Comparison of ENCODE assay signal across 8 cellular contexts in the genomic region with DNA sequence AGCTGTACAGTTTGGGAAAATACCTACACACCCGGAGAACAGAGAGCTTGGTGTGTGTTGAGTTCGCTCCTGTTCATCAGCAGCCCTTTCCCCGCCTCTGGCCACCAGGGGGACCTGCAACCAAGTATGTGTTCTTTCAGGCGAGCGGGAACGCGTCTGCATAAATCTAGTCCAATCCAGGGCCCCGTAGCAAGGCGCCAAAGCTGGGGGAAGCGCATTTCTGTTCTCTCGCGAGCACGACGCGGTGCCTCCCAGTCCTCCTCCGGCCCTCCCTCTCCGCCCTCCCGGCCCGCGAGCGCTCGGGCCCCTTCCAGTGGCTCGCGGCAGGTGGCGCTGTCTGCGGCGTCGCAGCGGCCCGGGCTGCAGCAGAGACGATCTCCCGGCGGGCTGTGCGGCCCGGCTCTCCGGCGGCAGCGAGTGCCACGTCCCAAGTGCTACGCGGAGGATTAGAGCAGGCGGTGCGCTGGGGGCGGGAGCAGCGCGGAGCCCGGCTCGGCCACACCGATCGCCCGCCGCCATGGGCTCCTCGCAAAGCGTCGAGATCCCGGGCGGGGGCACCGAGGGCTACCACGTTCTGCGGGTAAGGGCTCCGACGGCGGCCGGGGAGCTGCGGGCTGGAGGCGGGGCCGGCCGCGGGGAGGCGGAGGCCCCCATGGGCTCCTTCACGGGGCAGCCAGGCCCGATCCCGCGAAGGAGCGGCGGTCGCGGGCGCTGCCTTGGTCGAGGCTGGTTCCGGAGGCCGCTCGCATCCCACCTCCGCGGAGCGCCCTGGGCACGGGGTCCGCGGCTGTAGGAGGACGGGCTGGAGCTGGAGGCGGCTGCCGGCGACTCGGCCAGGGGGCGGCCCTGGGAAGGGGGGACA. TPM values are rescaled to one million over a fixed set of nuclear protein-coding genes. Genes with fewer than 3 reads are reported as not detected.
DNase-seq lines count a peak whose midpoint lies in the region; ATAC-seq, FAIRE-seq and TF ChIP-seq lines count a peak whose summit lies in the region.

A gene (plus strand): TSS at position 430 of the 862 bp plus-strand sequence. CDS start 88 bp downstream, at position 518.

- H2BK120ac ChIP-seq in IMR-90 (ENCODE audit: low read depth, low read length) = peak within 1 kb of the TSS; percentile 25

- H3K9me3 ChIP-seq in IMR-90 (ENCODE audit: control insufficient read depth, insufficient read depth, low read length) = peaks cover 2% of the 10 kb centered on the region; the same call in 1 of the 2 replicates
- H3K9me3 ChIP-seq in OCI-LY7 (ENCODE audit: low read length) = peaks cover 10% of the 10 kb centered on the region; the same call in 1 of the 2 replicates
- no peaks in the 10 kb centered on the region for H3K9me3 ChIP-seq in endothelial cell of umbilical vein (replicated peaks; ENCODE audit: control insufficient read depth, insufficient read depth, low read length)

- peak within 1 kb of the TSS; percentile 94 for H3K4me2 ChIP-seq in IMR-90 (ENCODE audit: low read depth, low read length)
- peak within 1 kb of the TSS; percentile 94 for H3K4me2 ChIP-seq in OCI-LY7 (ENCODE audit: low read length)
- peak within 1 kb of the TSS; percentile 88 for H3K4me2 ChIP-seq in endothelial cell of umbilical vein (ENCODE audit: insufficient read depth, low read length)

- H3K36me3 ChIP-seq in IMR-90 (ENCODE audit: control insufficient read depth, insufficient read depth, low read length) = no peaks in the 10 kb centered on the region
- H3K36me3 ChIP-seq in OCI-LY7 (ENCODE audit: insufficient read depth, low read length) = peaks cover 31% of the 10 kb centered on the region; the same call in 1 of the 2 replicates
- no peaks in the 10 kb centered on the region for H3K36me3 ChIP-seq in endothelial cell of umbilical vein (ENCODE audit: control insufficient read depth in 2 of 2, extremely low read depth in 1 of 2, insufficient read depth in 2 of 2, low read length in 2 of 2)

- no peaks in the 10 kb centered on the region for H3K9me2 ChIP-seq in OCI-LY7 (ENCODE audit: insufficient read depth, low read length)

- peak within 1 kb of the TSS; percentile 94 for H3K9ac ChIP-seq in IMR-90 (ENCODE audit: low read depth, low read length)
- peak within 1 kb of the TSS; percentile 94 for H3K9ac ChIP-seq in endothelial cell of umbilical vein (replicated peaks; ENCODE audit: extremely low read depth, insufficient read depth, low read length)

- intact Hi-C loops in IMR-90 (cut with micrococcal nuclease) (no loop called here), OCI-LY7 (cut with micrococcal nuclease; ENCODE audit: unreplicated experiment) (loop anchor here (1.0 to 2.0 kb wide), 2 partner anchors 232 to 504 kb away; a partner anchor contains a TSS), endothelial cell of umbilical vein (cut with micrococcal nuclease) (loop anchor here (1.0 kb wide), 4 partner anchors 230 to 505 kb away; a partner anchor contains a TSS)

- H2BK20ac ChIP-seq in IMR-90 (ENCODE audit: low read depth, low read length) = no peak within 1 kb of the TSS

- H3K9me1 ChIP-seq in IMR-90 (ENCODE audit: insufficient read depth, low read length) (peaks cover 7% of the 10 kb centered on the region), endothelial cell of umbilical vein (replicated peaks; ENCODE audit: control insufficient read depth, extremely low read depth, insufficient read depth, low read length) (no peaks in the 10 kb centered on the region)

- peak within 1 kb of the TSS; percentile 71 for H3K56ac ChIP-seq in IMR-90 (ENCODE audit: extremely low read depth, insufficient read depth, low read length)

- H3K4ac ChIP-seq in IMR-90 (ENCODE audit: low read depth, low read length) = peak within 1 kb of the TSS; percentile 70

- BruUV-seq in IMR-90 (replicated peaks; lab: Mats Ljungman, UMichigan) (no TSS peak), OCI-LY7 (replicated peaks; lab: Mats Ljungman, UMichigan) (no TSS peak), endothelial cell of umbilical vein (replicated peaks; lab: Mats Ljungman, UMichigan) (no TSS peak)

- peak within 1 kb of the TSS; percentile 89 for H2AK5ac ChIP-seq in IMR-90 (ENCODE audit: low read depth, low read length)

- H4K5ac ChIP-seq in IMR-90 (ENCODE audit: low read depth, low read length) = peak within 1 kb of the TSS; percentile 58

- H3K23ac ChIP-seq in IMR-90 (ENCODE audit: low read depth, low read length) = peak within 1 kb of the TSS; percentile 98

- H3K27ac ChIP-seq in IMR-90 (ENCODE audit: insufficient read depth, low read length) (peak within 1 kb of the TSS; percentile 86), OCI-LY7 (ENCODE audit: low read depth, low read length, poor library complexity, severe bottlenecking) (peak within 1 kb of the TSS; percentile 68), endothelial cell of umbilical vein (ENCODE audit: insufficient read depth, low read depth, low read length) (peak within 1 kb of the TSS; percentile 70)

- H3K27me3 ChIP-seq in IMR-90 (ENCODE audit: control insufficient read depth, insufficient read depth, low read length) (no peaks in the 10 kb centered on the region), endothelial cell of umbilical vein (ENCODE audit: control insufficient read depth in 2 of 2, insufficient read depth in 2 of 2, low read length in 2 of 2) (no peaks in the 10 kb centered on the region)

- no peak within 1 kb of the TSS for H2BK15ac ChIP-seq in IMR-90 (ENCODE audit: low read depth, low read length)

- H3K14ac ChIP-seq in IMR-90 (replicated peaks; ENCODE audit: low read depth, low read length) = peak within 1 kb of the TSS; percentile 93

- peak; percentile 99 for DNase-seq in DMS153 (lab: John Stamatoyannopoulos, UW)
- DNase-seq in IMR-90 = peak; percentile 100
- peak; percentile 100 for DNase-seq in OCI-LY7 (ENCODE audit: low spot score)
- DNase-seq in activated T-cell treated with anti-CD3 and anti-CD28 coated beads for 1 hour (ENCODE audit: low read depth) = peak; percentile 92
- DNase-seq in endothelial cell of umbilical vein (ENCODE audit: low read depth, low spot score) = peak; percentile 99
- DNase-seq in middle frontal gyrus (ENCODE audit: extremely low spot score, low spot score) = peak; percentile 95
- DNase-seq in stimulated activated CD8-positive, alpha-beta memory T cell treated with anti-CD3 and anti-CD28 coated beads, Interleukin-2, amount 100 ng/mL, for 48 hours (ENCODE audit: low read depth in 2 of 2) = peak; percentile 93 to 94

- TF ChIP-seq CTCF in IMR-90 (conservative IDR thresholded peaks at IDR 0.05; ENCODE audit: low read depth, low read length) = peak; percentile 88
- peak; percentile 86 for TF ChIP-seq CTCF in OCI-LY7 (conservative IDR thresholded peaks at IDR 0.05; ENCODE audit: low read length)
- peak; percentile 88 to 99 for TF ChIP-seq CTCF in endothelial cell of umbilical vein (IDR thresholded peaks at IDR 0.05; ENCODE audit: extremely low read depth in 1 of 2, insufficient read depth in 1 of 2, low read depth in 1 of 2, low read length in 2 of 2)

- WGBS in IMR-90 (ENCODE audit: extremely low coverage in 2 of 2, insufficient read length in 1 of 2), 2 experiments = 1% methylated on average over 52 of the region's 95 CpGs; no CpG with 5 or more reads in 1 of the 2 experiments

- H4K20me1 ChIP-seq in IMR-90 (ENCODE audit: insufficient read depth, low read length) (peaks cover 46% of the 10 kb centered on the region), OCI-LY7 (ENCODE audit: insufficient read depth, low read length) (peaks cover 28% of the 10 kb centered on the region), endothelial cell of umbilical vein (replicated peaks; ENCODE audit: control insufficient read depth, extremely low read depth, insufficient read depth, low read length) (peaks cover 8% of the 10 kb centered on the region)

- peak within 1 kb of the TSS; percentile 85 for H2BK5ac ChIP-seq in IMR-90 (ENCODE audit: low read depth, low read length, poor library complexity, severe bottlenecking)

- POLR2A ChIA-PET in IMR-90 (lab: Charles Lee; ENCODE audit: unreplicated experiment) (interaction anchor here (0.6 kb wide), 1 partner anchor 755 kb away, joined by 4 read pairs; no protein-coding TSS in a partner anchor), OCI-LY7 (lab: Charles Lee) (interaction anchor here (0.6 to 2.2 kb wide), 8 partner anchors 10 to 753 kb away, joined by 3 to 8 read pairs (median 4); a partner anchor contains a TSS), endothelial cell of umbilical vein (lab: Charles Lee) (no interaction called here)

- CTCF ChIA-PET in IMR-90 (lab: Yijun Ruan, JAX) = interaction anchor here (0.5 to 1.6 kb wide), 18 partner anchors 9 to 887 kb away, joined by 3 to 8 read pairs (median 3); no protein-coding TSS in a partner anchor
- CTCF ChIA-PET in OCI-LY7 (lab: Charles Lee; ENCODE audit: unreplicated experiment) = interaction anchor here (1.5 kb wide), 1 partner anchor 43 kb away, joined by 4 read pairs; no protein-coding TSS in a partner anchor
- CTCF ChIA-PET in endothelial cell of umbilical vein (lab: Charles Lee) = interaction anchor here (0.6 to 1.8 kb wide), 23 partner anchors 8 to 1198 kb away, joined by 3 to 11 read pairs (median 5); a partner anchor contains a TSS

- H4K8ac ChIP-seq in IMR-90 (ENCODE audit: low read depth in 2 of 2, low read length in 2 of 2) = peak within 1 kb of the TSS; percentile 90 to 96

- peak; percentile 97 for FAIRE-seq in endothelial cell of umbilical vein (lab: Jason Lieb, UNC)

- H2AK9ac ChIP-seq in IMR-90 (replicated peaks; ENCODE audit: low read depth, low read length, poor library complexity) = peak within 1 kb of the TSS; percentile 95

- ATAC-seq in GM21528 (IDR thresholded peaks at IDR 0.05; ENCODE audit: low FRiP score, unreplicated experiment) (peak; percentile 93), IMR-90 (ENCODE audit: low read depth) (peak; percentile 97)

- H4K91ac ChIP-seq in IMR-90 (ENCODE audit: insufficient read depth, low read depth, low read length) = peak within 1 kb of the TSS; percentile 45

- in situ Hi-C loops in IMR-90 (cut with MboI; ENCODE audit: low sequenced_read_pairs) = loop anchor here (25.0 kb wide), 1 partner anchor 1117 kb away; a partner anchor contains a TSS

- dilution Hi-C loops in IMR-90 (cut with HindIII; ENCODE audit: low sequenced_read_pairs, unreplicated experiment) (no loop called here), endothelial cell of umbilical vein (cut with MboI; ENCODE audit: extremely low pct_ligation_motif_present, low sequenced_read_pairs) (no loop called here)

- peak; percentile 41 for TF ChIP-seq RAD21 in IMR-90 (IDR thresholded peaks at IDR 0.05; ENCODE audit: low read length)

- H3K4me1 ChIP-seq in IMR-90 (ENCODE audit: control insufficient read depth, insufficient read depth, low read length) = peaks cover 2% of the 10 kb centered on the region; the same call in 1 of the 2 replicates
- peaks cover 38% of the 10 kb centered on the region for H3K4me1 ChIP-seq in OCI-LY7 (ENCODE audit: insufficient read depth, low read length, poor library complexity, severe bottlenecking)
- peaks cover 16% of the 10 kb centered on the region for H3K4me1 ChIP-seq in endothelial cell of umbilical vein (ENCODE audit: control insufficient read depth, extremely low read depth, insufficient read depth, low read length)

- H2AFZ ChIP-seq in IMR-90 (replicated peaks; ENCODE audit: low read length, poor library complexity) (peak within 1 kb of the TSS; percentile 93), OCI-LY7 (ENCODE audit: low read length) (peak within 1 kb of the TSS; percentile 89), endothelial cell of umbilical vein (ENCODE audit: low read depth, low read length) (peak within 1 kb of the TSS; percentile 89)

- no peak within 1 kb of the TSS for H3K18ac ChIP-seq in IMR-90 (ENCODE audit: low read depth, low read length)

- H3K4me3 ChIP-seq in IMR-90 (ENCODE audit: insufficient read depth, low read depth, low read length) (peak within 1 kb of the TSS; percentile 96), OCI-LY7 (ENCODE audit: low read depth, low read length, poor library complexity, severe bottlenecking) (peak within 1 kb of the TSS; percentile 75), endothelial cell of umbilical vein (replicated peaks in 1 of 3; ENCODE audit: insufficient read depth in 1 of 3, low read depth in 1 of 3, low read length in 3 of 3) (peak within 1 kb of the TSS; percentile 80 to 98 (median 91))

- TF ChIP-seq POLR2A in IMR-90 (IDR thresholded peaks at IDR 0.05; ENCODE audit: low read depth, low read length) (peak; percentile 98), endothelial cell of umbilical vein (IDR thresholded peaks at IDR 0.05; ENCODE audit: low read depth, low read length) (peak; percentile 92)

- peaks cover 0 to 20% of the 10 kb centered on the region in 2 experiments; a peak in 2 of 4 replicates for H3K79me1 ChIP-seq in IMR-90 (ENCODE audit: low read depth in 1 of 2, low read length in 2 of 2)

- peaks cover 46% of the 10 kb centered on the region for H3K79me2 ChIP-seq in OCI-LY7 (ENCODE audit: insufficient read depth, low read depth, low read length)
- H3K79me2 ChIP-seq in endothelial cell of umbilical vein (ENCODE audit: control insufficient read depth, insufficient read depth, low read length) = peaks cover 48% of the 10 kb centered on the region

RNA-seq across cellular contexts. Expression of the gene that starts here (rescaled TPM):
- 53.1 and 60.5 TPM in 2 replicates for total RNA-seq in IMR-90 (2012; rRNA removed)
- polyA plus RNA-seq in IMR-90 (2012; rRNA removed) = 156 and 167 TPM in 2 replicates
- polyA plus RNA-seq in IMR-90 (2012; cell fraction: cytosol; rRNA removed) = 77.9 and 161 TPM in 2 replicates
- 103 and 153 TPM in 2 replicates for polyA plus RNA-seq in IMR-90 (2012; cell fraction: nucleus; rRNA removed; ENCODE audit: low replicate concordance)
- total RNA-seq in OCI-LY7 (2014; rRNA removed; shearing (Covaris generic)) = 30.7 and 44.2 TPM in 2 replicates
- total RNA-seq in OCI-LY7 (2022) = 84.8 and 94.3 TPM in 2 replicates
- total RNA-seq in endothelial cell of umbilical vein = 93.7 and 104 TPM in 2 replicates
- 245 and 279 TPM in 2 replicates for polyA plus RNA-seq in endothelial cell of umbilical vein
- polyA plus RNA-seq in endothelial cell of umbilical vein (2011; cell fraction: cytosol; rRNA removed) = 153 and 155 TPM in 2 replicates
- 111 and 119 TPM in 2 replicates for polyA plus RNA-seq in endothelial cell of umbilical vein (2011; cell fraction: nucleus; rRNA removed)
- polyA plus RNA-seq in endothelial cell of umbilical vein (2012) = 91.5 and 92.5 TPM in 2 replicates
- 137 TPM in 2 replicates for polyA minus RNA-seq in endothelial cell of umbilical vein
- polyA minus RNA-seq in endothelial cell of umbilical vein (2011; cell fraction: cytosol; rRNA and poly(A)+ RNA removed) = 35.1 TPM
- polyA minus RNA-seq in endothelial cell of umbilical vein (2011; cell fraction: nucleus; rRNA and poly(A)+ RNA removed) = 72.0 and 72.2 TPM in 2 replicates

Comparison
In these comparisons a context has a peak if more than half of its experiments do, and no peak if none do; other contexts are left out.
1. Peak in every context shown above with its lines: DNase-seq, ATAC-seq, H3K4me3 ChIP-seq and H3K27ac ChIP-seq.